21 cellular contexts compared by ENCODE assay signal in genomic region chr9:101140728-101141127, GRCh38.
"Had no signal": no experiment of that assay in that cellular context is flagged by ENCODE, and none has a peak within 500 bp of the region (broad histone marks: within the 10 kb centered on the region; RNA-seq: fewer than 3 reads in every experiment).

No MANE protein-coding gene starts in this region.

- DNase-seq: dorsolateral prefrontal cortex; effector CD4-positive, alpha-beta T cell; foreskin fibroblast; gastrocnemius medialis; head of caudate nucleus; left ventricle myocardium superior; lower lobe of right lung; natural killer cell; pancreas; right lobe of liver; small intestine; stimulated activated CD4-positive, alpha-beta T cell treated with anti-CD3 and anti-CD28 coated beads, Interleukin-15, amount 100 ng/mL, for 24 hours; stimulated activated CD4-positive, alpha-beta T cell treated with anti-CD3 and anti-CD28 coated beads, Interleukin-2, amount 100 ng/mL, for 48 hours; stimulated activated naive B cell treated with anti-CD40 and anti-IgM and Interleukin-4, amounts not matched to agents 10 μg/mL and 1 μg/mL and 100 μg/mL, for 72 hours; upper lobe of left lung had no signal

- H3K36me3 Mint-ChIP-seq: natural killer cell; stimulated activated naive B cell treated with anti-CD40 and anti-IgM and Interleukin-4, amounts not matched to agents 10 μg/mL and 1 μg/mL and 100 μg/mL, for 72 hours had no signal

- H3K36me3 ChIP-seq: gastrocnemius medialis, lower lobe of right lung, neutrophil, pancreas, right lobe of liver, thoracic aorta, tibial nerve, upper lobe of left lung had no signal

- H3K27me3 ChIP-seq: gastrocnemius medialis, neutrophil, pancreas, right lobe of liver, tibial nerve, upper lobe of left lung had no signal

- H3K27ac ChIP-seq: dorsolateral prefrontal cortex, gastrocnemius medialis, lower lobe of right lung, neutrophil, pancreas, right lobe of liver, thoracic aorta, tibial nerve, upper lobe of left lung had no signal

- H3K4me3 Mint-ChIP-seq: natural killer cell; neural crest cell; stimulated activated naive B cell treated with anti-CD40 and anti-IgM and Interleukin-4, amounts not matched to agents 10 μg/mL and 1 μg/mL and 100 μg/mL, for 72 hours; stimulated activated naive CD8-positive, alpha-beta T cell treated with anti-CD3 and anti-CD28 coated beads, Interleukin-15, Interleukin-2, amounts not matched to agents 100 ng/mL and 50 ng/mL, for 24 hours had no signal

- ATAC-seq: esophagus mucosa; gastrocnemius medialis; left ventricle myocardium superior; lower lobe of right lung; natural killer cell; pancreas; right lobe of liver; stimulated activated naive B cell treated with anti-CD40 and anti-IgM and Interleukin-4, amounts not matched to agents 10 μg/mL and 1 μg/mL and 100 μg/mL, for 72 hours had no signal

- H3K27me3 Mint-ChIP-seq: stimulated activated naive B cell treated with anti-CD40 and anti-IgM and Interleukin-4, amounts not matched to agents 10 μg/mL and 1 μg/mL and 100 μg/mL, for 72 hours; stimulated activated naive CD8-positive, alpha-beta T cell treated with anti-CD3 and anti-CD28 coated beads, Interleukin-15, Interleukin-2, amounts not matched to agents 100 ng/mL and 50 ng/mL, for 24 hours had no signal

- H3K9me3 Mint-ChIP-seq: neural crest cell; stimulated activated naive B cell treated with anti-CD40 and anti-IgM and Interleukin-4, amounts not matched to agents 10 μg/mL and 1 μg/mL and 100 μg/mL, for 72 hours; stimulated activated naive CD8-positive, alpha-beta T cell treated with anti-CD3 and anti-CD28 coated beads, Interleukin-15, Interleukin-2, amounts not matched to agents 100 ng/mL and 50 ng/mL, for 24 hours had no signal

- H3K27ac Mint-ChIP-seq: natural killer cell; stimulated activated naive B cell treated with anti-CD40 and anti-IgM and Interleukin-4, amounts not matched to agents 10 μg/mL and 1 μg/mL and 100 μg/mL, for 72 hours; stimulated activated naive CD8-positive, alpha-beta T cell treated with anti-CD3 and anti-CD28 coated beads, Interleukin-15, Interleukin-2, amounts not matched to agents 100 ng/mL and 50 ng/mL, for 24 hours had no signal

- H3K4me1 Mint-ChIP-seq: natural killer cell; neural crest cell; stimulated activated naive B cell treated with anti-CD40 and anti-IgM and Interleukin-4, amounts not matched to agents 10 μg/mL and 1 μg/mL and 100 μg/mL, for 72 hours had no signal

- H3K4me3 ChIP-seq: dorsolateral prefrontal cortex, gastrocnemius medialis, lower lobe of right lung, pancreas, right lobe of liver, thoracic aorta, tibial nerve, upper lobe of left lung had no signal

- H3K4me1 ChIP-seq: gastrocnemius medialis, lower lobe of right lung, pancreas, right lobe of liver, tibial nerve, upper lobe of left lung had no signal

- H3K9me3 ChIP-seq: gastrocnemius medialis, lower lobe of right lung, neutrophil, pancreas, right lobe of liver, thoracic aorta, tibial nerve, upper lobe of left lung had no signal
